ENCODE assay signal across 8 cellular contexts in genomic region chr22:42369250-42370041, GRCh38.
DNase-seq lines count a peak whose midpoint lies in the region; ATAC-seq, FAIRE-seq and TF ChIP-seq lines count a peak whose summit lies in the region.

No MANE protein-coding gene starts in this region.

- no peak for TF ChIP-seq CTCF in kidney (IDR thresholded peaks at IDR 0.05; ENCODE audit: borderline replicate concordance, extremely low read depth, insufficient read depth)

- no peaks in the 10 kb centered on the region for H3K36me3 ChIP-seq in kidney (ENCODE audit: control insufficient read depth in 1 of 2, insufficient read depth in 2 of 2, low read length in 2 of 2)

- no peaks in the 10 kb centered on the region for H3K9me3 ChIP-seq in kidney (ENCODE audit: control insufficient read depth in 1 of 2, low read length in 2 of 2)

- H3K4me1 ChIP-seq in kidney (ENCODE audit: control insufficient read depth in 1 of 2, insufficient read depth in 1 of 2, low read depth in 1 of 2, low read length in 2 of 2) = peaks cover 10 to 11% of the 10 kb centered on the region in 2 donors

- DNase-seq in AG08396 (ENCODE audit: low spot score) = peak; percentile 99
- DNase-seq in NCI-H2227 treated with DMSO at 0.1 percent for 48 hours (lab: John Stamatoyannopoulos, UW) = peak; percentile 83
- peak; percentile 83 for DNase-seq in activated CD4-positive, CD25-positive, alpha-beta regulatory T cell treated with anti-CD3 and anti-CD28 coated beads, Interleukin-2, amount 50 U/mL, for 72 hours
- DNase-seq in cerebellum (ENCODE audit: low spot score) = peak; percentile 99
- peak; percentile 98 for DNase-seq in kidney
- DNase-seq in stimulated activated CD4-positive, alpha-beta T cell treated with anti-CD3 and anti-CD28 coated beads, Interleukin-12 subunit alpha, Interleukin-12 subunit beta, amount 100 ng/mL, for 48 hours (ENCODE audit: low read depth in 2 of 3, low spot score in 1 of 3) = peak; percentile 69 to 78 (median 78)

- peak overlapping the region; percentile 44 to 66 for H3K9ac ChIP-seq in kidney (ENCODE audit: low read length in 2 of 2)

- no peak for FAIRE-seq in kidney (lab: Jason Lieb, UNC)

- intact Hi-C loops in kidney (cut with DNase I) = no loop called here

- ATAC-seq in GM18907 (IDR thresholded peaks at IDR 0.05; ENCODE audit: unreplicated experiment) (peak; percentile 93), HG03135 (IDR thresholded peaks at IDR 0.05; ENCODE audit: unreplicated experiment) (peak; percentile 86)

- no peak overlapping the region for H3K27ac ChIP-seq in kidney (ENCODE audit: low read depth in 2 of 2, low read length in 2 of 2)

- H3K4me3 ChIP-seq in kidney (ENCODE audit: low read length in 2 of 2) = peak overlapping the region; percentile 62 to 89
